In the genomic region with DNA sequence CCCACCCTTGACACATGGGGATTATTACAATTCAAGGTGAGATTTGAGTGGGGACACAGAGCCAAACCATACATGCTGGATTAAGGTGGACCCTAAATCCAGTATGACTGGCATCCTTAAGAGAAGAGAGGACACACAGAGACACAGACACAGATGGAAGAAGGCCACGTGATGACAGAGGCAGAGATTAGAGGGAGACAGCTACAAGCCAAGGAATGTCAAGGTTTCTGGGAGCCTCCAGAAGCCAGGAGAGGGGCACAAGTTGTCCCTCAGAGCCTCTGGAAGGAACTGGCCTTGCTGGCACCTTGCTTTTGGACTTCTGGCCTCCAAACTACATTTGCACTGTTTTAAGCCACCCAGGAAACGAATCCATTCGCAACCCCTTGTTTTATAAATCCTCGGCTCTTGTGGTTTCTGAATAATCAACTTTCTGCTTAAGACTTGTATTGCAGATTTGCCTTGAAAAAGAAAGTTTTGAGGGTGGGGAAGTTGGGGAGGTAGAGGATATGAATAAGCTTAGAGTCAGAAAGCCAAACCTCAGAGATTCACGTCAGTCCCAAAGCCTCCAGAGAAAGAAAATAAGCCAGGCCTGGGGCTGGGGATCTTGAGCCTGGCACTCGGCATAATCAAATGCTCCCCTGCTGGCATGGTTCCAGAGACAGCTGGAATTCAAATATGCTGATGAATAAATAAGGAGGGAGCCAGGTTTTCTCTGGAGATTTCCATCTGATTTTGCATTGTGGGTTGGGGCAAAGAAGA, we compare ENCODE assay signal across 9 cellular contexts.
A peak's percentile ranks its signal among the peaks of the same experiment; 100 is the strongest.
DNase-seq lines count a peak whose midpoint lies in the region; ATAC-seq and TF ChIP-seq lines count a peak whose summit lies in the region.
"Had no signal": no experiment of that assay in that cellular context is flagged by ENCODE, and none has a peak within 500 bp of the region (broad histone marks: within the 10 kb centered on the region; RNA-seq: fewer than 3 reads in every experiment).

No MANE protein-coding gene starts in this region.

- H4K91ac ChIP-seq in IMR-90 (ENCODE audit: insufficient read depth, low read depth, low read length): peak overlapping the region; percentile 43

- 13% methylated on average over 1 of the region's 6 CpGs; no CpG with 5 or more reads in 1 of the 2 experiments for WGBS in IMR-90 (ENCODE audit: extremely low coverage in 2 of 2, insufficient read length in 1 of 2), 2 experiments

- H2BK5ac ChIP-seq in IMR-90 (ENCODE audit: low read depth, low read length, poor library complexity, severe bottlenecking): peak overlapping the region; percentile 90

- H3K18ac ChIP-seq in IMR-90 (ENCODE audit: low read depth, low read length): peak overlapping the region; percentile 97

- peaks cover 10% of the 10 kb centered on the region; the same call in 1 of the 2 replicates for H3K9me1 ChIP-seq in IMR-90 (ENCODE audit: insufficient read depth, low read length)

- H3K27me3 ChIP-seq in IMR-90 (ENCODE audit: control insufficient read depth, insufficient read depth, low read length): no peaks in the 10 kb centered on the region; the same call in 1 of the 2 replicates

- no TSS peak for BruUV-seq in IMR-90 (replicated peaks; lab: Mats Ljungman, UMichigan)

- no peak overlapping the region; the same call in 1 of the 2 replicates for H3K4me3 ChIP-seq in IMR-90 (ENCODE audit: insufficient read depth, low read depth, low read length)

- peak overlapping the region; percentile 31 to 89 for H4K8ac ChIP-seq in IMR-90 (ENCODE audit: low read depth in 2 of 2, low read length in 2 of 2)

- TF ChIP-seq POLR2A in IMR-90 (IDR thresholded peaks at IDR 0.05; ENCODE audit: low read depth, low read length): no peak

- peak overlapping the region; percentile 50; the same call in 1 of the 2 replicates for H3K9ac ChIP-seq in IMR-90 (ENCODE audit: low read depth, low read length)

- H3K36me3 ChIP-seq in IMR-90 (ENCODE audit: control insufficient read depth, insufficient read depth, low read length): no peaks in the 10 kb centered on the region

- CTCF ChIA-PET in IMR-90 (lab: Yijun Ruan, JAX): no interaction called here

- H3K4me1 ChIP-seq in IMR-90 (ENCODE audit: control insufficient read depth, insufficient read depth, low read length): peaks cover 9% of the 10 kb centered on the region

- intact Hi-C loops in IMR-90 (cut with micrococcal nuclease): no loop called here

- peak; percentile 87 for ATAC-seq in IMR-90 (ENCODE audit: low read depth)
- ATAC-seq in HG03521 (IDR thresholded peaks at IDR 0.05; ENCODE audit: unreplicated experiment): no peak
- no peak for ATAC-seq in GM19328 (IDR thresholded peaks at IDR 0.05; ENCODE audit: unreplicated experiment)
- no peak for ATAC-seq in HG02571 (IDR thresholded peaks at IDR 0.05; ENCODE audit: unreplicated experiment)
- ATAC-seq in HG03039 (IDR thresholded peaks at IDR 0.05; ENCODE audit: unreplicated experiment): no peak

- H2AK9ac ChIP-seq in IMR-90 (replicated peaks; ENCODE audit: low read depth, low read length, poor library complexity): peak overlapping the region; percentile 60

- TF ChIP-seq RAD21 in IMR-90 (IDR thresholded peaks at IDR 0.05; ENCODE audit: low read length): no peak; the same call in 1 of the 2 replicates

- peak overlapping the region; percentile 96 for H2BK20ac ChIP-seq in IMR-90 (ENCODE audit: low read depth, low read length)

- H3K56ac ChIP-seq in IMR-90 (ENCODE audit: extremely low read depth, insufficient read depth, low read length): peak overlapping the region; percentile 42

- H4K20me1 ChIP-seq in IMR-90 (ENCODE audit: insufficient read depth, low read length): no peaks in the 10 kb centered on the region

- peak overlapping the region; percentile 79 for H2AFZ ChIP-seq in IMR-90 (replicated peaks; ENCODE audit: low read length, poor library complexity)

- H3K4me2 ChIP-seq in IMR-90 (ENCODE audit: low read depth, low read length): peak overlapping the region; percentile 95

- peak overlapping the region; percentile 94; the same call in 1 of the 2 replicates for H4K5ac ChIP-seq in IMR-90 (ENCODE audit: low read depth, low read length)

- H2AK5ac ChIP-seq in IMR-90 (ENCODE audit: low read depth, low read length): peak overlapping the region; percentile 92

- peak overlapping the region; percentile 87 for H2BK120ac ChIP-seq in IMR-90 (ENCODE audit: low read depth, low read length)

- peak overlapping the region; percentile 73 for H3K14ac ChIP-seq in IMR-90 (replicated peaks; ENCODE audit: low read depth, low read length)

- peak overlapping the region; percentile 66; the same call in 1 of the 2 replicates for H3K23ac ChIP-seq in IMR-90 (ENCODE audit: low read depth, low read length)

- dilution Hi-C loops in IMR-90 (cut with HindIII; ENCODE audit: low sequenced_read_pairs, unreplicated experiment): no loop called here

- peaks cover 7 to 10% of the 10 kb centered on the region in 2 experiments; a peak in 2 of 4 replicates for H3K79me1 ChIP-seq in IMR-90 (ENCODE audit: low read depth in 1 of 2, low read length in 2 of 2)

- H3K4ac ChIP-seq in IMR-90 (ENCODE audit: low read depth, low read length): peak overlapping the region; percentile 71

- DNase-seq in COR-L47 (lab: John Stamatoyannopoulos, UW): peak; percentile 37
- DNase-seq in IMR-90: peak; percentile 91
- DNase-seq in amniotic epithelial cell (ENCODE audit: low read depth): peak; percentile 86
- DNase-seq in left kidney (ENCODE audit: low read depth, low spot score): peak; percentile 30
- DNase-seq: stimulated activated CD4-positive, alpha-beta T cell treated with anti-CD3 and anti-CD28 coated beads, Interleukin-4, amount 100 ng/mL, for 24 hours had no signal

- TF ChIP-seq CTCF in IMR-90 (conservative IDR thresholded peaks at IDR 0.05; ENCODE audit: low read depth, low read length): no peak

- POLR2A ChIA-PET in IMR-90 (lab: Charles Lee; ENCODE audit: unreplicated experiment): interaction anchor here (0.7 kb wide), 1 partner anchor 1091 kb away, joined by 4 read pairs; no protein-coding TSS in a partner anchor

- H3K27ac ChIP-seq in IMR-90 (ENCODE audit: insufficient read depth, low read length): peak overlapping the region; percentile 88

- no peaks in the 10 kb centered on the region for H3K9me3 ChIP-seq in IMR-90 (ENCODE audit: control insufficient read depth, insufficient read depth, low read length)

- in situ Hi-C loops in IMR-90 (cut with MboI; ENCODE audit: low sequenced_read_pairs): no loop called here

- H2BK15ac ChIP-seq in IMR-90 (ENCODE audit: low read depth, low read length): peak overlapping the region; percentile 67; the same call in 2 of the 3 replicates

TF ChIP-seq in IMR-90, 13 proteins besides CTCF, POLR2A, EP300 and RAD21:
- TF ChIP-seq USF2 (IDR thresholded peaks at IDR 0.05; ENCODE audit: low read depth, low read length) (peak; percentile 90), FOS (IDR thresholded peaks at IDR 0.05; ENCODE audit: low read depth, low read length) (no peak), MXI1 (IDR thresholded peaks at IDR 0.05; ENCODE audit: borderline replicate concordance, low read depth, low read length) (no peak), SMC3 (IDR thresholded peaks at IDR 0.05; ENCODE audit: low read depth, low read length) (no peak), NFE2L2 (IDR thresholded peaks at IDR 0.05; ENCODE audit: low read depth, low read length) (no peak), RFX5 (IDR thresholded peaks at IDR 0.05; ENCODE audit: low read depth, low read length) (no peak), MAFK (IDR thresholded peaks at IDR 0.05; ENCODE audit: low read depth, low read length) (0 out of 2 replicates have a peak, but pooled peaks have one; percentile 1), CEBPB (IDR thresholded peaks at IDR 0.05; ENCODE audit: low read depth, low read length) (no peak), CHD1 (IDR thresholded peaks at IDR 0.05; ENCODE audit: low read depth, low read length) (no peak), BHLHE40 (IDR thresholded peaks at IDR 0.05; ENCODE audit: low read depth, low read length) (0 out of 2 replicates have a peak, but pooled peaks have one; percentile 2), RCOR1 (IDR thresholded peaks at IDR 0.05; ENCODE audit: insufficient replicate concordance, low read length) (no peak), MAZ (IDR thresholded peaks at IDR 0.05; ENCODE audit: borderline replicate concordance, low read depth, low read length) (no peak)
- TF ChIP-seq, protein P1, sequence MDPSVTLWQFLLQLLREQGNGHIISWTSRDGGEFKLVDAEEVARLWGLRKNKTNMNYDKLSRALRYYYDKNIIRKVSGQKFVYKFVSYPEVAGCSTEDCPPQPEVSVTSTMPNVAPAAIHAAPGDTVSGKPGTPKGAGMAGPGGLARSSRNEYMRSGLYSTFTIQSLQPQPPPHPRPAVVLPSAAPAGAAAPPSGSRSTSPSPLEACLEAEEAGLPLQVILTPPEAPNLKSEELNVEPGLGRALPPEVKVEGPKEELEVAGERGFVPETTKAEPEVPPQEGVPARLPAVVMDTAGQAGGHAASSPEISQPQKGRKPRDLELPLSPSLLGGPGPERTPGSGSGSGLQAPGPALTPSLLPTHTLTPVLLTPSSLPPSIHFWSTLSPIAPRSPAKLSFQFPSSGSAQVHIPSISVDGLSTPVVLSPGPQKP (IDR thresholded peaks at IDR 0.05; ENCODE audit: borderline replicate concordance, low read depth, low read length): no peak

Comparison
In these comparisons a context has a peak if more than half of its experiments do, and no peak if none do; other contexts are left out.
1. DNase-seq: peak in every context shown above with its lines; median percentile 91 in IMR-90; 86 in amniotic epithelial cell; 37 in COR-L47; 30 in left kidney.